28 cellular contexts compared by ENCODE assay signal in the genomic region with DNA sequence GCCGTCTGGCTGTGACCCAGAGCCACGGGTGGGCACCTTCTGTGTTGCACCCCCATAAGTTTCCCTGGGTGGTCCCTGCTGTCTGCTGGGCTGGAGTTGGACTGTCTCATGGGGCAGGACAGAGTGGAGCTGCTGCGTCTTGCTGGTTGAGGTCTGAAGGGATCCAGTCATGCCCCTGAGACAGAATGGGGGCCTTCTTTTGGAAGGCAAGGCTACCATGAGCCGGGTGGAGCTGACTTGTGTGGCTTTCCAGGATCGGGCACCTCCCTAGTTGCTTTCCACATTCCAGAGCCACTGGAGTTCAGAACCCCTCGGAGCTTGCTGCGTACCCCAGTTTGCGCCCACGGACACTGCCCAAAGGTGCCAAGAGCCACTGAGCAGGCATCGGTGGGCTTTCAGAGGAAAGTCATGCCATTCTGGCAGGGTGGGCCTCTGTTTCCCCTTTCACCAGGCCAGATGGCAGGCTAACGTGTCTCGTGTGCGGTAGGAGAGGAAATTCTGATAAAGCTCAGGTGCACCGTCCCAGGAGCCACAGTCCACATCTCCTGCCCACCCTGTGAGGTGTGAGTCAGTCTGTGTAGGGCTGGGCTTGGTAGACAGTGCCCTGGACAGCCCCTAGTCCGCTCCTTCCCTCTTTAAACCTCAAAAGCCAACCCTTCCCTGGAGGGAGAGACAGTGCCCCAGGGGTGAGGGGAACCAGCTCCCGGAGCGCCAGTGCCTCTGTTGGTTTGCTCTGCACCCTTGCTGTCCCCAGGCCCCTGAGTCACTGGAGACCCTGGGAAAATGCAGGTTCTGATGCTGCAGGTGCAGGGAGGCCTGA.
A peak's percentile ranks its signal among the peaks of the same experiment; 100 is the strongest.
DNase-seq lines count a peak whose midpoint lies in the region; FAIRE-seq and TF ChIP-seq lines count a peak whose summit lies in the region.
"Had no signal": no experiment of that assay in that cellular context is flagged by ENCODE, and none has a peak within 500 bp of the region (broad histone marks: within the 10 kb centered on the region; RNA-seq: fewer than 3 reads in every experiment).

No MANE protein-coding gene starts in this region.

- H3K4me1 ChIP-seq in kidney (ENCODE audit: control insufficient read depth in 1 of 2, insufficient read depth in 1 of 2, low read depth in 1 of 2, low read length in 2 of 2) = no peaks in the 10 kb centered on the region
- no peaks in the 10 kb centered on the region for H3K4me1 ChIP-seq in sigmoid colon
- peaks cover 10% of the 10 kb centered on the region for H3K4me1 ChIP-seq in MM.1S (ENCODE audit: low read length)
- H3K4me1 ChIP-seq: BE2C, HAP-1 had no signal

- H3K4me2 ChIP-seq in MM.1S (ENCODE audit: low read depth, low read length) = no peak overlapping the region

- no peak for TF ChIP-seq EP300 in sigmoid colon (IDR thresholded peaks at IDR 0.05)

- 86 to 92% methylated on average over 17 of the region's 17 CpGs for WGBS in sigmoid colon, 2 donors

- H3K27ac ChIP-seq in kidney (ENCODE audit: low read depth in 2 of 2, low read length in 2 of 2) (no peak overlapping the region), sigmoid colon (no peak overlapping the region), MM.1S (ENCODE audit: low read length) (no peak overlapping the region)
- H3K27ac ChIP-seq: skin epidermis had no signal

- no peaks in the 10 kb centered on the region for H3K36me3 ChIP-seq in H7 (replicated peaks; ENCODE audit: control insufficient read depth, insufficient read depth, low read length)
- H3K36me3 ChIP-seq in kidney (ENCODE audit: control insufficient read depth in 1 of 2, insufficient read depth in 2 of 2, low read length in 2 of 2) = no peaks in the 10 kb centered on the region
- no peaks in the 10 kb centered on the region for H3K36me3 ChIP-seq in sigmoid colon
- no peaks in the 10 kb centered on the region for H3K36me3 ChIP-seq in MM.1S (replicated peaks; ENCODE audit: insufficient read depth, low read length)
- H3K36me3 ChIP-seq: BE2C, HAP-1 had no signal

- no peaks in the 10 kb centered on the region for H3K9me2 ChIP-seq in MM.1S (replicated peaks; ENCODE audit: insufficient read depth, low read length)

- no peak overlapping the region for H2AFZ ChIP-seq in MM.1S (ENCODE audit: low read length)

- TF ChIP-seq CTCF in kidney (IDR thresholded peaks at IDR 0.05; ENCODE audit: borderline replicate concordance, extremely low read depth, insufficient read depth) (no peak), sigmoid colon (IDR thresholded peaks at IDR 0.05) (no peak), MM.1S (IDR thresholded peaks at IDR 0.05; ENCODE audit: low read length) (no peak)

- H3K9ac ChIP-seq in kidney (ENCODE audit: low read length in 2 of 2) (no peak overlapping the region), MM.1S (ENCODE audit: low read length) (no peak overlapping the region)

- no peaks in the 10 kb centered on the region for H4K20me1 ChIP-seq in MM.1S (ENCODE audit: insufficient read depth, low read length)

- no peaks in the 10 kb centered on the region for H3K27me3 ChIP-seq in H7 (ENCODE audit: control insufficient read depth, insufficient read depth, low read length)
- H3K27me3 ChIP-seq in sigmoid colon = no peaks in the 10 kb centered on the region
- H3K27me3 ChIP-seq in MM.1S (replicated peaks; ENCODE audit: insufficient read depth, low read length) = no peaks in the 10 kb centered on the region

- no peak for TF ChIP-seq POLR2A in sigmoid colon (IDR thresholded peaks at IDR 0.05)

- intact Hi-C loops in kidney (cut with DNase I) (no loop called here), sigmoid colon (cut with DNase I) (no loop called here)

- FAIRE-seq in kidney (lab: Jason Lieb, UNC) = no peak
- FAIRE-seq: bronchial epithelial cell, islet of Langerhans had no signal

- H3K4me3 ChIP-seq in H7 (ENCODE audit: insufficient read depth, low read depth, low read length) (no peak overlapping the region), kidney (ENCODE audit: low read length in 2 of 2) (no peak overlapping the region), sigmoid colon (no peak overlapping the region), MM.1S (ENCODE audit: low read length) (no peak overlapping the region)
- H3K4me3 ChIP-seq: HAP-1, skin epidermis had no signal

- H3K9me3 ChIP-seq in kidney (ENCODE audit: control insufficient read depth in 1 of 2, low read length in 2 of 2) (no peaks in the 10 kb centered on the region), sigmoid colon (no peaks in the 10 kb centered on the region), MM.1S (replicated peaks; ENCODE audit: insufficient read depth, low read length) (no peaks in the 10 kb centered on the region)
- H3K9me3 ChIP-seq: BE2C, HAP-1 had no signal

- peaks cover 5% of the 10 kb centered on the region for H3F3A ChIP-seq in MM.1S (ENCODE audit: insufficient read depth, low read length)

- DNase-seq in 8988T = peak; percentile 10
- peak; percentile 15 for DNase-seq in H7
- DNase-seq in kidney = peak; percentile 35
- DNase-seq in sigmoid colon = peak; percentile 50
- no peak for DNase-seq in MM.1S
- DNase-seq in NOMO-1 treated with dmso at 0.1 percent for 144 hours (lab: John Stamatoyannopoulos, UW; ENCODE audit: unreplicated experiment) = no peak
- no peak for DNase-seq in NCI-H69 (lab: John Stamatoyannopoulos, UW)
- DNase-seq: activated CD4-positive, alpha-beta T cell treated with anti-CD3 and anti-CD28 coated beads for 4 hours; activated gamma-delta T cell; activated naive CD8-positive, alpha-beta T cell treated with anti-CD3 and anti-CD28 coated beads, Interleukin-2, amount 10 ng/mL, durations not matched to agents 7 days and 5 days; activated T-cell treated with anti-CD3 and anti-CD28 coated beads, Interleukin-2, amount 50 U/mL, for 4 hours; BE2C; cortex of kidney; DMS 273 treated with DMSO at 0.1 percent for 48 hours; effector memory CD8-positive, alpha-beta T cell; IMR-90; midbrain; naive thymus-derived CD4-positive, alpha-beta T cell; NCI-H1436 treated with DMSO at 0.1 percent for 48 hours; NCI-H2107; NCI-H345; NCI-H748 treated with DMSO at 0.1 percent for 48 hours; SHP77 treated with DMSO at 0.1 percent for 48 hours; stimulated activated naive CD4-positive, alpha-beta T cell had no signal

- H3K79me2 ChIP-seq in MM.1S (ENCODE audit: low read length) = no peaks in the 10 kb centered on the region

Comparison
In these comparisons a context has a peak if more than half of its experiments do, and no peak if none do; other contexts are left out.
1. DNase-seq: peak in 8988T (single experiment), H7 (single experiment), kidney (single experiment) and sigmoid colon (single experiment); none in MM.1S (single experiment), NOMO-1 treated with dmso at 0.1 percent for 144 hours (single experiment) and NCI-H69 (single experiment).